In the genomic region with DNA sequence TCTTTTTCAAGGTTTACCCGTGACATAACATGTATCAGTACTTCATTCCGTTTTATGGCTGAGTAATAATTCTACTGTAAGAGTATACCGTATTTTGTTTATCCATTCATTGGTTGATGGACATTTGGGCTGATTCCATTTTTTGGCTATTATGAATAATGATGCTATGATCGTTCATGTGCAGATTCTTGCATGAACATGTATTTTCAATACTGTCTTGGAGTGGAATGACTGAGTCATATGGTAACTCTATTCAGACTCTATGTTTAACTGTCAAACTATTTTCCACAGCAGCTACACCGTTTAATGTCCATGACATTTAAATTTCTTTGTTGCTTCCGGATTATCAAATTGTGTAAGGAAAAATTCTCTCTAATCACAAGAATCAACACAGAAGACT, we compare ENCODE assay signal across 16 cellular contexts. TPM values are rescaled to one million over a fixed set of nuclear protein-coding genes. Genes with fewer than 3 reads are reported as not detected.
"Had no signal": no experiment of that assay in that cellular context is flagged by ENCODE, and none has a peak within 500 bp of the region (broad histone marks: within the 10 kb centered on the region; RNA-seq: fewer than 3 reads in every experiment).

No MANE protein-coding gene starts in this region.

- H3K27ac Mint-ChIP-seq: T-helper 2 cell treated with Interferon-gamma antibody and Interleukin-4, amounts not matched to agents 5 μg/mL and 100 μg/mL, for 36 hours had no signal

- ATAC-seq: activated T-cell treated with anti-CD3 and anti-CD28 coated beads, Interleukin-2, amount 50 U/mL, for 4 hours; gastrocnemius medialis; heart right ventricle; left lung; stimulated activated naive CD8-positive, alpha-beta T cell treated with anti-CD3 and anti-CD28 coated beads, Interleukin-15, amount 100 ng/mL, for 72 hours had no signal

- H3K4me3 Mint-ChIP-seq: activated T-cell treated with anti-CD3 and anti-CD28 coated beads, Interleukin-2, amount 50 U/mL, for 4 hours; stimulated activated naive CD8-positive, alpha-beta T cell treated with anti-CD3 and anti-CD28 coated beads, Interleukin-15, amount 100 ng/mL, for 72 hours; T-helper 2 cell treated with Interferon-gamma antibody and Interleukin-4, amounts not matched to agents 5 μg/mL and 100 μg/mL, for 36 hours had no signal

- H3K27me3 Mint-ChIP-seq: stimulated activated naive CD8-positive, alpha-beta T cell treated with anti-CD3 and anti-CD28 coated beads, Interleukin-15, amount 100 ng/mL, for 72 hours had no signal

- H3K9me3 Mint-ChIP-seq: activated T-cell treated with anti-CD3 and anti-CD28 coated beads, Interleukin-2, amount 50 U/mL, for 4 hours; stimulated activated naive CD8-positive, alpha-beta T cell treated with anti-CD3 and anti-CD28 coated beads, Interleukin-15, amount 100 ng/mL, for 72 hours; T-helper 2 cell treated with Interferon-gamma antibody and Interleukin-4, amounts not matched to agents 5 μg/mL and 100 μg/mL, for 36 hours had no signal

- DNase-seq: activated CD4-positive, CD25-positive, alpha-beta regulatory T cell treated with anti-CD3 and anti-CD28 coated beads, Interleukin-2, amount 50 U/mL, for 72 hours; activated T-cell treated with anti-CD3 and anti-CD28 coated beads, Interleukin-2, amount 50 U/mL, for 4 hours; gastrocnemius medialis; heart right ventricle; islet precursor cell; left lung; mesenchymal stem cell; SIG-M5; stimulated activated CD4-positive, alpha-beta T cell treated with anti-CD3 and anti-CD28 coated beads, Interleukin-12 subunit alpha, Interleukin-12 subunit beta, amount 100 ng/mL, for 4 hours; stimulated activated naive CD8-positive, alpha-beta T cell treated with anti-CD3 and anti-CD28 coated beads, Interleukin-15, amount 100 ng/mL, for 72 hours had no signal

- H3K4me3 ChIP-seq: ascending aorta, cardiac muscle cell, gastrocnemius medialis, heart right ventricle, left lung, thoracic aorta had no signal

RNA-seq across cellular contexts. Expression of a gene that starts 43.5 kb away (rescaled TPM):
- total RNA-seq: activated CD8-positive, alpha-beta memory T cell treated with anti-CD3 and anti-CD28 coated beads for 36 hours; activated T-cell treated with anti-CD3 and anti-CD28 coated beads, Interleukin-2, amount 50 U/mL, for 4 hours; ascending aorta; cardiac muscle cell; gastrocnemius medialis; heart right ventricle; osteoblast; thoracic aorta had no signal

RNA-seq across cellular contexts. Expression of a gene that starts 52.6 kb away (rescaled TPM):
- total RNA-seq: ascending aorta had no signal
